Comparison of ENCODE assay signal across 13 cellular contexts in genomic region chr21:36499578-36500471, GRCh38. TPM values are rescaled to one million over a fixed set of nuclear protein-coding genes. Genes with fewer than 3 reads are reported as not detected.
DNase-seq lines count a peak whose midpoint lies in the region; ATAC-seq and TF ChIP-seq lines count a peak whose summit lies in the region.
"Had no signal": no experiment of that assay in that cellular context is flagged by ENCODE, and none has a peak within 500 bp of the region (broad histone marks: within the 10 kb centered on the region; RNA-seq: fewer than 3 reads in every experiment).

No MANE protein-coding gene starts in this region.

- no peaks in the 10 kb centered on the region for H3K9me3 ChIP-seq in SJSA1 (replicated peaks)
- no peaks in the 10 kb centered on the region for H3K9me3 ChIP-seq in psoas muscle
- H3K9me3 ChIP-seq: esophagus muscularis mucosa had no signal

- H3K36me3 ChIP-seq in SJSA1 (no peaks in the 10 kb centered on the region), psoas muscle (ENCODE audit: insufficient read depth in 1 of 2, low read depth in 1 of 2) (no peaks in the 10 kb centered on the region)
- H3K36me3 ChIP-seq: esophagus muscularis mucosa had no signal

- intact Hi-C loops in psoas muscle (cut with DNase I) = no loop called here

- DNase-seq in ELF-1 (ENCODE audit: low read depth, low spot score) (peak; percentile 59), SJSA1 (ENCODE audit: low read depth in 1 of 2, low spot score in 2 of 2) (peak; percentile 54 to 70), foreskin keratinocyte (peak; percentile 51 to 60), psoas muscle (peak; percentile 62 to 77), NCI-H524 treated with DMSO at 0.1 percent for 48 hours (lab: John Stamatoyannopoulos, UW) (no peak)
- DNase-seq in activated CD4-positive, alpha-beta T cell treated with anti-CD3 and anti-CD28 coated beads, Interleukin-2, amount 50 U/mL, for 1 hour = no peak
- DNase-seq: anterior cingulate cortex, NCI-H1436 had no signal

- TF ChIP-seq CTCF in foreskin keratinocyte (conservative IDR thresholded peaks at IDR 0.05) (no peak), psoas muscle (IDR thresholded peaks at IDR 0.05) (no peak)

- H3K4me1 ChIP-seq in SJSA1 (replicated peaks) = peaks cover 21% of the 10 kb centered on the region
- peaks cover 5% of the 10 kb centered on the region for H3K4me1 ChIP-seq in foreskin keratinocyte
- H3K4me1 ChIP-seq in psoas muscle = no peaks in the 10 kb centered on the region
- H3K4me1 ChIP-seq: esophagus muscularis mucosa had no signal

- H3K27ac ChIP-seq in SJSA1 (peak overlapping the region; percentile 64), foreskin keratinocyte (no peak overlapping the region), psoas muscle (no peak overlapping the region)
- H3K27ac ChIP-seq: esophagus muscularis mucosa had no signal

- 52 to 68% (median 67%) methylated on average over 25 of the region's 25 CpGs for WGBS in psoas muscle, 3 donors

- peak; percentile 69 for ATAC-seq in foreskin keratinocyte
- peak; percentile 59 to 85 (median 78) for ATAC-seq in psoas muscle
- ATAC-seq in HG03159 (IDR thresholded peaks at IDR 0.05; ENCODE audit: unreplicated experiment) = no peak
- ATAC-seq in GM21619 (IDR thresholded peaks at IDR 0.05; ENCODE audit: unreplicated experiment) = no peak
- ATAC-seq: Panc1 had no signal

- no peak overlapping the region for H3K4me3 ChIP-seq in SJSA1
- no peak overlapping the region for H3K4me3 ChIP-seq in psoas muscle
- H3K4me3 ChIP-seq: esophagus muscularis mucosa had no signal

- H3K27me3 ChIP-seq in SJSA1 (replicated peaks) (no peaks in the 10 kb centered on the region), foreskin keratinocyte (peaks cover 5% of the 10 kb centered on the region), psoas muscle (ENCODE audit: insufficient read depth in 3 of 3, low read length in 2 of 3) (no peaks in the 10 kb centered on the region)

RNA-seq across cellular contexts. Expression of gene CLDN14, which starts 19.9 kb away (rescaled TPM):
- total RNA-seq in SJSA1 (2014; rRNA removed; shearing (Covaris generic)) = not detected in 2 replicates
- total RNA-seq in foreskin keratinocyte = not detected in 2 replicates
- 0.03 TPM in 1 of 2 replicates, not detected in the other for polyA plus RNA-seq in foreskin keratinocyte
- not detected for total RNA-seq in psoas muscle
- polyA plus RNA-seq in psoas muscle = under 1 TPM; 0.04 to 0.31 (median 0.07) TPM
- total RNA-seq: esophagus muscularis mucosa, HT-29 had no signal

Comparison
In these comparisons a context has a peak if more than half of its experiments do, and no peak if none do; other contexts are left out.
1. DNase-seq: peak in ELF-1 (single experiment), SJSA1 (2 of 2), foreskin keratinocyte (2 of 2) and psoas muscle (2 of 2); none in NCI-H524 treated with DMSO at 0.1 percent for 48 hours (single experiment) and activated CD4-positive, alpha-beta T cell treated with anti-CD3 and anti-CD28 coated beads, Interleukin-2, amount 50 U/mL, for 1 hour (single experiment).
2. ATAC-seq: peak in foreskin keratinocyte (single experiment) and psoas muscle (4 of 4); none in HG03159 (single experiment) and GM21619 (single experiment).